8 cellular contexts compared by ENCODE assay signal in genomic region chr10:69004821-69005220, GRCh38. TPM values are rescaled to one million over a fixed set of nuclear protein-coding genes. Genes with fewer than 3 reads are reported as not detected.
DNase-seq lines count a peak whose midpoint lies in the region; ATAC-seq and TF ChIP-seq lines count a peak whose summit lies in the region.

No MANE protein-coding gene starts in this region.

- intact Hi-C loops in heart right ventricle (cut with DNase I) = loop anchor here in 8 of 10 donors (1.0 to 10.0 kb wide), 5 partner anchors 47 to 120 kb away; partner anchors contain the start of gene VPS26A (in 1 of the 8)

- no peak overlapping the region for H3K27ac Mint-ChIP-seq in type B pancreatic cell

- no peak overlapping the region for H3K27ac ChIP-seq in HEK293 (ENCODE audit: extremely low read depth, low read depth, low read length)
- H3K27ac ChIP-seq in heart right ventricle = peak overlapping the region in 3 of 10 donors; percentile 17 to 57 (median 32)

- H3K9me3 ChIP-seq in HEK293 (ENCODE audit: control insufficient read depth, insufficient read depth, low read depth, low read length) = no peaks in the 10 kb centered on the region
- H3K9me3 ChIP-seq in heart right ventricle = no peaks in the 10 kb centered on the region

- H3K9me3 Mint-ChIP-seq in type B pancreatic cell = no peaks in the 10 kb centered on the region

- H3K4me1 ChIP-seq in HEK293 (ENCODE audit: control insufficient read depth, insufficient read depth, low read length) (no peaks in the 10 kb centered on the region), heart right ventricle (peaks cover 0 to 8% (median 0%) of the 10 kb centered on the region in 9 donors)

- no peak overlapping the region for H3K4me3 Mint-ChIP-seq in type B pancreatic cell

- CTCF ChIA-PET in BJ (lab: Yijun Ruan, JAX) = interaction anchor here (1.1 to 4.6 kb wide), 7 partner anchors 10 to 408 kb away, joined by 3 to 65 read pairs (median 7); partner anchors contain the start of gene VPS26A
- CTCF ChIA-PET in HEK293 (lab: Yijun Ruan, JAX) = interaction anchor here (0.7 to 0.9 kb wide), 2 partner anchors 712 to 726 kb away, joined by 5 to 10 read pairs; no protein-coding TSS in a partner anchor

- H3K4me3 ChIP-seq in BJ (ENCODE audit: low read depth, low read length) = no peak overlapping the region
- H3K4me3 ChIP-seq in HEK293 (ENCODE audit: low read depth, low read length) = no peak overlapping the region
- H3K4me3 ChIP-seq in WI38 (ENCODE audit: low read depth, low read length) = no peak overlapping the region
- no peak overlapping the region for H3K4me3 ChIP-seq in heart right ventricle

- H3K4me1 Mint-ChIP-seq in type B pancreatic cell (ENCODE audit: unreplicated experiment) = no peaks in the 10 kb centered on the region

- peaks cover 4% of the 10 kb centered on the region for H3K36me3 Mint-ChIP-seq in type B pancreatic cell

- ATAC-seq in heart right ventricle (peak in 4 of 8 donors; percentile 45 to 68 (median 65)), GM18858 (IDR thresholded peaks at IDR 0.05; ENCODE audit: unreplicated experiment) (no peak)

- H3K27me3 ChIP-seq in BJ (ENCODE audit: control insufficient read depth, insufficient read depth, low read length) = no peaks in the 10 kb centered on the region
- no peaks in the 10 kb centered on the region for H3K27me3 ChIP-seq in heart right ventricle

- 33 to 57% methylated on average over 1 of the region's 1 CpG for WGBS in heart right ventricle, 2 donors

- DNase-seq in BJ (ENCODE audit: low read depth) (no peak), heart right ventricle (no peak), type B pancreatic cell (ENCODE audit: extremely low spot score, unreplicated experiment) (no peak), cerebellar nuclear complex (lab: John Stamatoyannopoulos, UW) (no peak)
- no peak for DNase-seq in activated CD4-positive, CD25-positive, alpha-beta regulatory T cell (lab: John Stamatoyannopoulos, UW)

- 0 out of 2 replicates have a peak, but pooled peaks cover 2% of the 10 kb centered on the region for H3K36me3 ChIP-seq in BJ (ENCODE audit: control insufficient read depth, insufficient read depth, low read length)
- peaks cover 42 to 76% of the 10 kb centered on the region in 2 experiments for H3K36me3 ChIP-seq in HEK293 (ENCODE audit: control insufficient read depth in 2 of 2, insufficient read depth in 1 of 2, low read length in 2 of 2)
- peaks cover 0 to 86% (median 27%) of the 10 kb centered on the region in 9 donors for H3K36me3 ChIP-seq in heart right ventricle

- no peaks in the 10 kb centered on the region for H3K27me3 Mint-ChIP-seq in type B pancreatic cell

- TF ChIP-seq CTCF in BJ (IDR thresholded peaks at IDR 0.05; ENCODE audit: insufficient read depth, low read depth, low read length) (peak; percentile 52), HEK293 (tag by site-specific recombination; IDR thresholded peaks at IDR 0.05) (no peak), WI38 (IDR thresholded peaks at IDR 0.05; ENCODE audit: low read depth, low read length) (peak; percentile 24; the same call in 1 of the 2 replicates), heart right ventricle (IDR thresholded peaks at IDR 0.05) (peak in 8 of 9 donors; percentile 34 to 72 (median 61)), type B pancreatic cell (conservative IDR thresholded peaks at IDR 0.05) (peak; percentile 51)

- POLR2A ChIA-PET in BJ (lab: Charles Lee) (interaction anchor here (0.7 kb wide), 1 partner anchor 100 kb away, joined by 3 read pairs; no protein-coding TSS in a partner anchor), HEK293 (lab: Yijun Ruan, JAX) (interaction anchor here (0.7 kb wide), 1 partner anchor 49 kb away, joined by 3 read pairs; no protein-coding TSS in a partner anchor)

TF ChIP-seq in HEK293, 187 proteins besides CTCF, POLR2A, EP300 and RAD21:
- peak; percentile 28; the same call in 1 of the 2 replicates for TF ChIP-seq ZNF654 (tag by site-specific recombination; IDR thresholded peaks at IDR 0.05; ENCODE audit: low read depth)
- peak; percentile 6; the same call in 1 of the 2 replicates for TF ChIP-seq SCRT2 (tag by site-specific recombination; IDR thresholded peaks at IDR 0.05)
- no peak for TF ChIP-seq ZNF394 (tag by site-specific recombination; IDR thresholded peaks at IDR 0.05; ENCODE audit: borderline replicate concordance)
- TF ChIP-seq ZNF488 (tag by site-specific recombination; IDR thresholded peaks at IDR 0.05) = no peak
- TF ChIP-seq ZNF580 (tag by site-specific recombination; IDR thresholded peaks at IDR 0.05) = no peak

RNA-seq across cellular contexts. Expression of gene KIFBP, which starts 16.2 kb away (rescaled TPM):
- 27.4 and 36.9 TPM in 2 replicates for polyA plus RNA-seq in BJ (2011; rRNA removed)
- polyA minus RNA-seq in BJ (2011; rRNA and poly(A)+ RNA removed) = 14.4 and 16.9 TPM in 2 replicates
- total RNA-seq in heart right ventricle = 10 to 100 TPM; 42.3 to 67.9 (median 53.2) TPM
- polyA plus RNA-seq in heart right ventricle = 10 to 100 TPM; 16.7 to 37.9 TPM
- total RNA-seq in type B pancreatic cell (ENCODE audit: low replicate concordance) = 24.2 and 26.9 TPM in 2 replicates

RNA-seq across cellular contexts. Expression of gene DDX21, which starts 48.9 kb away (rescaled TPM):
- polyA plus RNA-seq in BJ (2011; rRNA removed) (21.9 and 46.2 TPM in 2 replicates), heart right ventricle (10 to 100 TPM; 10.2 to 17.8 TPM)
- polyA minus RNA-seq in BJ (2011; rRNA and poly(A)+ RNA removed) = 18.7 and 19.6 TPM in 2 replicates
- total RNA-seq in heart right ventricle (10 to 100 TPM; 17.6 to 52.4 (median 25.5) TPM), type B pancreatic cell (ENCODE audit: low replicate concordance) (53.2 and 57.5 TPM in 2 replicates)
